ENCODE assay signal across 12 cellular contexts in the genomic region with DNA sequence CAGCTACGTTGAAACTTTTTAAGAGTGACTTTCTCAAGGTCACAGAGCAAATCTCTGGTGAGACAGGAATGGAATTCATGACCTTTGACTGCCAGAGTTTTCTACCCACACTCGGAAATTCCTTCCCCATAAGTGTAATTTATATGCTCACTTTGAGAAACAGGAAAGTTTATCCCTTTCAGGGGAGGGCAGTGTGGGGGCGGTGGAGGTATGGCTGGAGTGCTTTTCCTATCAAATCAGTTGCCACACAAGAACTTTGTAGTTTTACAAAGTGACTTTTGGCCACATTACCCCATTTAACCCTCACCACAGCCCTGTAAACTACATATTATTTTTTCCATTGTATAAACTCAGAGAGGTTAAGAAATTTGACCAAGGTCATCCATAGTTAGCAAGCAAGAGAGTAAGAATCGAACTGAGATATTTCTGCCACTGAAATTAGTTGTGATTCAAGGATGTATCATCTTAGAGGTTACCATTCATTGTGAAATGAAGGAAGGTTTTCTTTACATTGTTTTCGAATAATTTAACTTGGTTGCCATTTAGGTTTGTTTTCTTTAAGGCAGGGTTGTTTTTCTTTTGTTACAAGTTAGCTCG. TPM values are rescaled to one million over a fixed set of nuclear protein-coding genes. Genes with fewer than 3 reads are reported as not detected.
DNase-seq lines count a peak whose midpoint lies in the region; ATAC-seq and TF ChIP-seq lines count a peak whose summit lies in the region.
"Had no signal": no experiment of that assay in that cellular context is flagged by ENCODE, and none has a peak within 500 bp of the region (broad histone marks: within the 10 kb centered on the region; RNA-seq: fewer than 3 reads in every experiment).

No MANE protein-coding gene starts in this region.

- H3K9me3 Mint-ChIP-seq in natural killer cell = no peaks in the 10 kb centered on the region

- H3K79me1 ChIP-seq in IMR-90 (ENCODE audit: low read depth in 1 of 2, low read length in 2 of 2) = peaks cover 13 to 62% of the 10 kb centered on the region in 2 experiments

- no peak overlapping the region for H2AK5ac ChIP-seq in IMR-90 (ENCODE audit: low read depth, low read length)

- H2AK9ac ChIP-seq in IMR-90 (replicated peaks; ENCODE audit: low read depth, low read length, poor library complexity) = no peak overlapping the region

- H4K8ac ChIP-seq in IMR-90 (ENCODE audit: low read depth in 2 of 2, low read length in 2 of 2) = no peak overlapping the region; a peak in 1 of 4 replicates

- in situ Hi-C loops in IMR-90 (cut with MboI; ENCODE audit: low sequenced_read_pairs) = loop anchor here (25.0 kb wide), 1 partner anchor 1084 kb away; no protein-coding TSS in a partner anchor

- peak overlapping the region; percentile 7 for H3K4me3 Mint-ChIP-seq in natural killer cell

- peak overlapping the region; percentile 74; the same call in 1 of the 2 replicates for H3K23ac ChIP-seq in IMR-90 (ENCODE audit: low read depth, low read length)

- H3K27ac ChIP-seq in DOHH2 (ENCODE audit: low read depth, low read length) = no peak overlapping the region
- H3K27ac ChIP-seq in IMR-90 (ENCODE audit: insufficient read depth, low read length) = no peak overlapping the region
- H3K27ac ChIP-seq in ascending aorta = peak overlapping the region; percentile 64 to 85
- H3K27ac ChIP-seq: KMS-11 had no signal

- POLR2A ChIA-PET in IMR-90 (lab: Charles Lee; ENCODE audit: unreplicated experiment) = no interaction called here

- CTCF ChIA-PET in IMR-90 (lab: Yijun Ruan, JAX) = no interaction called here

- DNase-seq in IMR-90 = peak; percentile 64
- no peak for DNase-seq in ascending aorta (ENCODE audit: low spot score in 2 of 2)
- DNase-seq in natural killer cell = no peak
- no peak for DNase-seq in SKM-1 (lab: John Stamatoyannopoulos, UW; ENCODE audit: unreplicated experiment)
- DNase-seq: NCI-H748 treated with DMSO at 0.1 percent for 48 hours, small intestine, substantia nigra had no signal

- no peak for TF ChIP-seq RAD21 in IMR-90 (IDR thresholded peaks at IDR 0.05; ENCODE audit: low read length)

- WGBS in IMR-90 (ENCODE audit: extremely low coverage in 2 of 2, insufficient read length in 1 of 2), 2 experiments = no CpG with 5 or more reads among the region's 6 CpGs

- H3K14ac ChIP-seq in IMR-90 (replicated peaks; ENCODE audit: low read depth, low read length) = no peak overlapping the region; the same call in 1 of the 2 replicates

- H3K56ac ChIP-seq in IMR-90 (ENCODE audit: extremely low read depth, insufficient read depth, low read length) = no peak overlapping the region

- peaks cover 66 to 72% of the 10 kb centered on the region in 2 donors for H3K4me1 Mint-ChIP-seq in natural killer cell

- peaks cover 100% of the 10 kb centered on the region for H3K79me2 ChIP-seq in DOHH2 (ENCODE audit: control insufficient read depth, low read length)

- no peaks in the 10 kb centered on the region for H3K27me3 Mint-ChIP-seq in natural killer cell (ENCODE audit: low read depth in 2 of 2)

- H3K9me2 ChIP-seq in DOHH2 (replicated peaks; ENCODE audit: control insufficient read depth, low read length) = no peaks in the 10 kb centered on the region

- H3K9ac ChIP-seq in IMR-90 (ENCODE audit: low read depth, low read length) = no peak overlapping the region
- H3K9ac ChIP-seq: KMS-11 had no signal

- H3K4me3 ChIP-seq in DOHH2 (ENCODE audit: low read length) (no peak overlapping the region; the same call in 1 of the 2 replicates), IMR-90 (ENCODE audit: insufficient read depth, low read depth, low read length) (no peak overlapping the region), ascending aorta (peak overlapping the region in 1 of 2 donors; percentile 13)

- intact Hi-C loops in IMR-90 (cut with micrococcal nuclease) (loop anchor here (5.0 kb wide), 1 partner anchor 36 kb away; no protein-coding TSS in a partner anchor), ascending aorta (cut with DNase I) (no loop called here), natural killer cell (cut with micrococcal nuclease) (no loop called here)

- TF ChIP-seq CTCF in DOHH2 (IDR thresholded peaks at IDR 0.05; ENCODE audit: low read depth, low read length, poor library complexity, severe bottlenecking) (no peak), IMR-90 (conservative IDR thresholded peaks at IDR 0.05; ENCODE audit: low read depth, low read length) (no peak), ascending aorta (IDR thresholded peaks at IDR 0.05) (no peak), natural killer cell (IDR thresholded peaks at IDR 0.05) (no peak)

- H2BK15ac ChIP-seq in IMR-90 (ENCODE audit: low read depth, low read length) = no peak overlapping the region

- H3K4me1 ChIP-seq in DOHH2 (ENCODE audit: control insufficient read depth, low read length) (peaks cover 53% of the 10 kb centered on the region), IMR-90 (ENCODE audit: control insufficient read depth, insufficient read depth, low read length) (peaks cover 15% of the 10 kb centered on the region), ascending aorta (peaks cover 3 to 42% of the 10 kb centered on the region in 2 donors)

- H3K36me3 ChIP-seq in DOHH2 (ENCODE audit: control insufficient read depth, low read length) (peaks cover 23% of the 10 kb centered on the region; the same call in 1 of the 2 replicates), IMR-90 (ENCODE audit: control insufficient read depth, insufficient read depth, low read length) (no peaks in the 10 kb centered on the region), ascending aorta (no peaks in the 10 kb centered on the region)

- peak overlapping the region; percentile 46; the same call in 1 of the 2 replicates for H2BK120ac ChIP-seq in IMR-90 (ENCODE audit: low read depth, low read length)

- H4K5ac ChIP-seq in IMR-90 (ENCODE audit: low read depth, low read length) = no peak overlapping the region

- dilution Hi-C loops in IMR-90 (cut with HindIII; ENCODE audit: low sequenced_read_pairs, unreplicated experiment) = no loop called here

- H2AFZ ChIP-seq in IMR-90 (replicated peaks; ENCODE audit: low read length, poor library complexity) = no peak overlapping the region

- peaks cover 5% of the 10 kb centered on the region for H3K9me1 ChIP-seq in IMR-90 (ENCODE audit: insufficient read depth, low read length)

- H4K91ac ChIP-seq in IMR-90 (ENCODE audit: insufficient read depth, low read depth, low read length) = peak overlapping the region; percentile 19; the same call in 1 of the 2 replicates

- H3K4me2 ChIP-seq in DOHH2 (ENCODE audit: low read length) (peak overlapping the region; percentile 35), IMR-90 (ENCODE audit: low read depth, low read length) (peak overlapping the region; percentile 83)
- H3K4me2 ChIP-seq: KMS-11 had no signal

- no peak overlapping the region; the same call in 1 of the 2 replicates for H2BK20ac ChIP-seq in IMR-90 (ENCODE audit: low read depth, low read length)

- peak overlapping the region; percentile 80 to 98 for H3K27ac Mint-ChIP-seq in natural killer cell

- BruUV-seq in IMR-90 (replicated peaks; lab: Mats Ljungman, UMichigan) = no TSS peak

- no peaks in the 10 kb centered on the region for H3K27me3 ChIP-seq in DOHH2 (ENCODE audit: control insufficient read depth, low read length)
- no peaks in the 10 kb centered on the region for H3K27me3 ChIP-seq in IMR-90 (ENCODE audit: control insufficient read depth, insufficient read depth, low read length)
- no peaks in the 10 kb centered on the region for H3K27me3 ChIP-seq in ascending aorta

- H2BK5ac ChIP-seq in IMR-90 (ENCODE audit: low read depth, low read length, poor library complexity, severe bottlenecking) = peak overlapping the region; percentile 84

- no peaks in the 10 kb centered on the region for H3K9me3 ChIP-seq in DOHH2 (ENCODE audit: control insufficient read depth, insufficient read depth, low read length)
- H3K9me3 ChIP-seq in IMR-90 (ENCODE audit: control insufficient read depth, insufficient read depth, low read length) = no peaks in the 10 kb centered on the region
- H3K9me3 ChIP-seq in ascending aorta = no peaks in the 10 kb centered on the region

- peak overlapping the region; percentile 72; the same call in 1 of the 2 replicates for H3K18ac ChIP-seq in IMR-90 (ENCODE audit: low read depth, low read length)

- H4K20me1 ChIP-seq in DOHH2 (ENCODE audit: control insufficient read depth, insufficient read depth, low read depth, low read length) (peaks cover 18% of the 10 kb centered on the region), IMR-90 (ENCODE audit: insufficient read depth, low read length) (peaks cover 12% of the 10 kb centered on the region; the same call in 1 of the 2 replicates)

- TF ChIP-seq POLR2A in IMR-90 (IDR thresholded peaks at IDR 0.05; ENCODE audit: low read depth, low read length) = no peak

- H3F3A ChIP-seq in DOHH2 (ENCODE audit: control insufficient read depth, insufficient read depth) = peaks cover 2% of the 10 kb centered on the region

- no peaks in the 10 kb centered on the region for H3K36me3 Mint-ChIP-seq in natural killer cell

- no peak overlapping the region; the same call in 1 of the 2 replicates for H3K4ac ChIP-seq in IMR-90 (ENCODE audit: low read depth, low read length)

- peak; percentile 49 for ATAC-seq in IMR-90 (ENCODE audit: low read depth)
- no peak for ATAC-seq in natural killer cell
- ATAC-seq in HG02642 (IDR thresholded peaks at IDR 0.05; ENCODE audit: poor library complexity, unreplicated experiment) = no peak
- ATAC-seq in GM19452 (IDR thresholded peaks at IDR 0.05; ENCODE audit: unreplicated experiment) = no peak
- ATAC-seq in HG03354 (IDR thresholded peaks at IDR 0.05; ENCODE audit: poor library complexity, severe bottlenecking, unreplicated experiment) = no peak

TF ChIP-seq in IMR-90, 13 proteins besides CTCF, POLR2A, EP300 and RAD21:
- TF ChIP-seq CEBPB (IDR thresholded peaks at IDR 0.05; ENCODE audit: low read depth, low read length) (no peak), SMC3 (IDR thresholded peaks at IDR 0.05; ENCODE audit: low read depth, low read length) (no peak)

RNA-seq across cellular contexts. Expression of a gene that starts 5.9 kb away (rescaled TPM):
- 44.8 and 45.0 TPM in 2 replicates for total RNA-seq in IMR-90 (2012; rRNA removed)
- polyA plus RNA-seq in IMR-90 (2012; rRNA removed) = 8.8 and 10.5 TPM in 2 replicates
- 2.9 and 3.7 TPM in 2 replicates for polyA plus RNA-seq in IMR-90 (2012; cell fraction: cytosol; rRNA removed)
- 8.4 and 31.2 TPM in 2 replicates for polyA plus RNA-seq in IMR-90 (2012; cell fraction: nucleus; rRNA removed; ENCODE audit: low replicate concordance)
- 17.9 TPM for total RNA-seq in ascending aorta
- total RNA-seq in natural killer cell = 100 to 1,000 TPM; 104 to 119 (median 108) TPM

Comparison
In these comparisons a context has a peak if more than half of its experiments do, and no peak if none do; other contexts are left out.
1. H3K27ac ChIP-seq: peak in ascending aorta (2 of 2); none in DOHH2 (single experiment) and IMR-90 (single experiment).